ENCODE assay signal across 11 cellular contexts in the genomic region with DNA sequence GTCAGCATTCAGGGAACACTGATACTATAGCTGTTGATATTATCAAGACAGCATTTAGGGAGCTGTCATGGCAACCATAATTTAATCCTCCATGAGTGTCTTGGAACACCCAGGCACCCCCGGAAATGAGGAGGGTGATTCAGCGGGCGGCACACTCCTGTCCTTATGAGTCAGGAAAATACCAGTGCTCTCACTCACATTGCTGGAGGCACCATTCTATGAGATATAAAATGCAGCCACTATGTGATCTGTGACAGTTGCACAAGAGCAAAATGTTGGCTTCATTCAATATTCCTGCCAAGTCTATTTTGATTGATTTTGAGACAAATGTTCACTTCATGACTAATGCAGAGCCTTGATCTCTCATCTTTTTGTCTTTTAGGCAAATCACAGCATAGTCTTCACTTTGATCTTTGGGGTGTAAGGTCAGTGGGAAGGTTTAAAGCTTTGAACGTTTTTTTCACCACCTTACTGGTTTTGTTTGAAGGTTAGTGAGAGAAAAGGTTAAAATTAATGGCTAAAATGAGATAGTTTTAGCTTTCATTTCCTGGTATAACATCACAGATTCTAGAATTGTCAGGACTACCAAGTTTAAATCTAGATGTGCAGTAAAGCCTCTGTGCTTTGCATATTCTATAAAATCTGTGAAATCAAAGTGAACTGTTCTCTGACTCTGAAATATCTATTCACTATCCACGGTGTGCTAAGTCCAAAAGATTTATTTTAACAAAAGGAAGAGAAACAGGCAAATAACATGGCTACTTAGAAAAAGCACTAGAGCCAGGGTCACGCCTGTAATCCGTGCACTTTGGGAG. TPM values are rescaled to one million over a fixed set of nuclear protein-coding genes. Genes with fewer than 3 reads are reported as not detected.
DNase-seq lines count a peak whose midpoint lies in the region; ATAC-seq, FAIRE-seq and TF ChIP-seq lines count a peak whose summit lies in the region.
"Had no signal": no experiment of that assay in that cellular context is flagged by ENCODE, and none has a peak within 500 bp of the region (broad histone marks: within the 10 kb centered on the region; RNA-seq: fewer than 3 reads in every experiment).

No MANE protein-coding gene starts in this region.

- H3K79me2 ChIP-seq in hepatocyte = no peaks in the 10 kb centered on the region

- H3K9me2 ChIP-seq in hepatocyte (replicated peaks; ENCODE audit: insufficient read depth) = no peaks in the 10 kb centered on the region

- H3K4me2 ChIP-seq in hepatocyte = peak overlapping the region; percentile 15

- intact Hi-C loops in CD4-positive, alpha-beta memory T cell (cut with micrococcal nuclease) = no loop called here

- H3K9me3 Mint-ChIP-seq in activated naive CD8-positive, alpha-beta T cell treated with anti-CD3 and anti-CD28 coated beads, Interleukin-2, amount 50 U/mL, for 24 hours = no peaks in the 10 kb centered on the region
- H3K9me3 Mint-ChIP-seq in activated naive CD8-positive, alpha-beta T cell treated with anti-CD3 and anti-CD28 coated beads for 36 hours = no peaks in the 10 kb centered on the region
- H3K9me3 Mint-ChIP-seq in CD4-positive, alpha-beta memory T cell = no peaks in the 10 kb centered on the region

- no peak overlapping the region for H2AFZ ChIP-seq in hepatocyte

- no peak overlapping the region for H3K4me3 Mint-ChIP-seq in activated naive CD8-positive, alpha-beta T cell treated with anti-CD3 and anti-CD28 coated beads, Interleukin-2, amount 50 U/mL, for 24 hours
- no peak overlapping the region for H3K4me3 Mint-ChIP-seq in activated naive CD8-positive, alpha-beta T cell treated with anti-CD3 and anti-CD28 coated beads for 36 hours
- H3K4me3 Mint-ChIP-seq in CD4-positive, alpha-beta memory T cell = no peak overlapping the region

- H3K27ac Mint-ChIP-seq in activated naive CD8-positive, alpha-beta T cell treated with anti-CD3 and anti-CD28 coated beads, Interleukin-2, amount 50 U/mL, for 24 hours = no peak overlapping the region
- H3K27ac Mint-ChIP-seq in activated naive CD8-positive, alpha-beta T cell treated with anti-CD3 and anti-CD28 coated beads for 36 hours = no peak overlapping the region
- H3K27ac Mint-ChIP-seq in CD4-positive, alpha-beta memory T cell = no peak overlapping the region

- H3K4me1 Mint-ChIP-seq in activated naive CD8-positive, alpha-beta T cell treated with anti-CD3 and anti-CD28 coated beads, Interleukin-2, amount 50 U/mL, for 24 hours = peaks cover 16% of the 10 kb centered on the region
- peaks cover 16% of the 10 kb centered on the region for H3K4me1 Mint-ChIP-seq in activated naive CD8-positive, alpha-beta T cell treated with anti-CD3 and anti-CD28 coated beads for 36 hours
- peaks cover 0 to 4% (median 4%) of the 10 kb centered on the region in 4 donors for H3K4me1 Mint-ChIP-seq in CD4-positive, alpha-beta memory T cell

- no peaks in the 10 kb centered on the region for H3K27me3 ChIP-seq in hepatocyte
- H3K27me3 ChIP-seq in CD4-positive, alpha-beta memory T cell (ENCODE audit: insufficient read depth, low read length) = no peaks in the 10 kb centered on the region
- H3K27me3 ChIP-seq: neutrophil had no signal

- H3K4me1 ChIP-seq in hepatocyte (ENCODE audit: insufficient read depth) = peaks cover 15% of the 10 kb centered on the region
- H3K4me1 ChIP-seq in CD4-positive, alpha-beta memory T cell (ENCODE audit: insufficient read depth, low read length) = no peaks in the 10 kb centered on the region

- POLR2A ChIA-PET in CD4-positive, alpha-beta memory T cell (lab: Charles Lee; ENCODE audit: partially characterized antibody) = no interaction called here

- no peak for DNase-seq in activated naive CD8-positive, alpha-beta T cell treated with anti-CD3 and anti-CD28 coated beads, Interleukin-2, amount 50 U/mL, for 24 hours
- no peak for DNase-seq in activated naive CD8-positive, alpha-beta T cell treated with anti-CD3 and anti-CD28 coated beads for 36 hours
- DNase-seq in SW 1271 (lab: John Stamatoyannopoulos, UW) = peak; percentile 99
- DNase-seq in hepatocyte (ENCODE audit: low spot score) = peak; percentile 83
- peak; percentile 83 for DNase-seq in urothelium cell line (ENCODE audit: low spot score)
- DNase-seq in NCI-H2081 (lab: John Stamatoyannopoulos, UW) = no peak
- no peak for DNase-seq in CD4-positive, alpha-beta memory T cell
- DNase-seq: COR-L47 had no signal

- no peaks in the 10 kb centered on the region for H3K27me3 Mint-ChIP-seq in activated naive CD8-positive, alpha-beta T cell treated with anti-CD3 and anti-CD28 coated beads, Interleukin-2, amount 50 U/mL, for 24 hours
- H3K27me3 Mint-ChIP-seq in activated naive CD8-positive, alpha-beta T cell treated with anti-CD3 and anti-CD28 coated beads for 36 hours = no peaks in the 10 kb centered on the region
- no peaks in the 10 kb centered on the region for H3K27me3 Mint-ChIP-seq in CD4-positive, alpha-beta memory T cell

- H3K36me3 ChIP-seq in hepatocyte (replicated peaks; ENCODE audit: insufficient read depth, low read depth) = no peaks in the 10 kb centered on the region
- no peaks in the 10 kb centered on the region for H3K36me3 ChIP-seq in CD4-positive, alpha-beta memory T cell (ENCODE audit: insufficient read depth, low read length)
- H3K36me3 ChIP-seq: neutrophil had no signal

- CTCF ChIA-PET in CD4-positive, alpha-beta memory T cell (lab: Charles Lee; ENCODE audit: partially characterized antibody) = no interaction called here

- H3K9me3 ChIP-seq in hepatocyte (ENCODE audit: low read depth) = no peaks in the 10 kb centered on the region
- H3K9me3 ChIP-seq in CD4-positive, alpha-beta memory T cell (ENCODE audit: control insufficient read depth in 1 of 2, low read length in 2 of 2) = no peaks in the 10 kb centered on the region
- H3K9me3 ChIP-seq: neutrophil had no signal

- no peaks in the 10 kb centered on the region for H3K36me3 Mint-ChIP-seq in activated naive CD8-positive, alpha-beta T cell treated with anti-CD3 and anti-CD28 coated beads, Interleukin-2, amount 50 U/mL, for 24 hours (ENCODE audit: low read depth)
- no peaks in the 10 kb centered on the region for H3K36me3 Mint-ChIP-seq in activated naive CD8-positive, alpha-beta T cell treated with anti-CD3 and anti-CD28 coated beads for 36 hours
- H3K36me3 Mint-ChIP-seq in CD4-positive, alpha-beta memory T cell = no peaks in the 10 kb centered on the region

- FAIRE-seq in urothelium cell line (lab: Jason Lieb, UNC) = peak; percentile 89
- FAIRE-seq: H1 had no signal

- H3K4me3 ChIP-seq in hepatocyte = no peak overlapping the region
- H3K4me3 ChIP-seq in CD4-positive, alpha-beta memory T cell (ENCODE audit: low read length in 2 of 2) = no peak overlapping the region

- peak overlapping the region; percentile 78 for H3K27ac ChIP-seq in hepatocyte
- H3K27ac ChIP-seq in CD4-positive, alpha-beta memory T cell (ENCODE audit: low read depth, low read length) = no peak overlapping the region
- H3K27ac ChIP-seq: neutrophil had no signal

- TF ChIP-seq CTCF in hepatocyte (IDR thresholded peaks at IDR 0.05; ENCODE audit: poor library complexity) = no peak

- WGBS in hepatocyte (ENCODE audit: low lambda C conversion rate, missing lambda C conversion rate) = 46% methylated on average over 7 of the region's 7 CpGs

- ATAC-seq in activated naive CD8-positive, alpha-beta T cell treated with anti-CD3 and anti-CD28 coated beads, Interleukin-2, amount 50 U/mL, for 24 hours = peak; percentile 61
- no peak for ATAC-seq in GM18520 (IDR thresholded peaks at IDR 0.05; ENCODE audit: unreplicated experiment)

- H4K20me1 ChIP-seq in hepatocyte (ENCODE audit: insufficient read depth, poor library complexity, severe bottlenecking) = no peaks in the 10 kb centered on the region

RNA-seq across cellular contexts. Expression of gene ARHGAP12, which starts 12.4 kb away (rescaled TPM):
- 1 to 10 TPM; 2.8 to 3.4 TPM for total RNA-seq in activated naive CD8-positive, alpha-beta T cell treated with anti-CD3 and anti-CD28 coated beads for 36 hours
- total RNA-seq in hepatocyte = 55.6 and 56.8 TPM in 2 replicates
- 14.9 and 16.4 TPM in 2 replicates for polyA plus RNA-seq in hepatocyte
- total RNA-seq in CD4-positive, alpha-beta memory T cell = 10 to 100 TPM; 30.1 to 31.2 TPM
- polyA plus RNA-seq in CD4-positive, alpha-beta memory T cell = 10 to 100 TPM in 1 of 2 donors, 1 to 10 TPM in 1; 9.6 to 13.0 TPM

Comparison
In these comparisons a context has a peak if more than half of its experiments do, and no peak if none do; other contexts are left out.
1. DNase-seq: peak in SW 1271 (2 of 2), hepatocyte (single experiment) and urothelium cell line (single experiment); none in activated naive CD8-positive, alpha-beta T cell treated with anti-CD3 and anti-CD28 coated beads, Interleukin-2, amount 50 U/mL, for 24 hours (single experiment), activated naive CD8-positive, alpha-beta T cell treated with anti-CD3 and anti-CD28 coated beads for 36 hours (single experiment), NCI-H2081 (0 of 2) and CD4-positive, alpha-beta memory T cell (0 of 5).
2. RNA of gene ARHGAP12, which starts 12.4 kb away (total RNA-seq): 55.6 to 56.8 TPM in hepatocyte and 30.1 to 31.2 TPM in CD4-positive, alpha-beta memory T cell; 2.8 to 3.4 TPM in activated naive CD8-positive, alpha-beta T cell treated with anti-CD3 and anti-CD28 coated beads for 36 hours; every median in the first group is over 4 times any median in the second.